Comparison of ENCODE assay signal across 9 cellular contexts in the genomic region with DNA sequence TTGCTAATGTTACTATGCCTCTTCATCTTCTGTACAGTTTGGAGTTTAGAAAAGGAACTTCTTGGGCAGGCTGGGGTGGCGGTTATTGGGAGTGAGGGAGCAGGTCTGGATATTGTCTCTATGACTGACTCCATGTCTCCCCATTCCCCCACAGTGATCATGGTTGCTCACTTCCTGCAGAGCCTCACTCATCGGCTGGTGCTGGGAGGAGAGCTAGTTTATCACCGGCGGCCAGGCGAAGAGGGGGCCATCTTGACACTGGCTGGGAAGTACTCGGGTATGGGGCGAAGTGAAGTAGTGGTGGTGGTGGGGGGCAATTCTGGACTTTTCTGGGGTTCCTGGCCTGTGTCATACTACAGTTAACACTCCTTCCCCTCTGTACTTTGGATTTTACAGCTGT. TPM values are rescaled to one million over a fixed set of nuclear protein-coding genes. Genes with fewer than 3 reads are reported as not detected.
A peak's percentile ranks its signal among the peaks of the same experiment; 100 is the strongest.
DNase-seq lines count a peak whose midpoint lies in the region; ATAC-seq, FAIRE-seq and TF ChIP-seq lines count a peak whose summit lies in the region.
"Had no signal": no experiment of that assay in that cellular context is flagged by ENCODE, and none has a peak within 500 bp of the region (broad histone marks: within the 10 kb centered on the region; RNA-seq: fewer than 3 reads in every experiment).

No MANE protein-coding gene starts in this region.

- intact Hi-C loops in GM12878 (cut with micrococcal nuclease; ENCODE audit: unreplicated experiment): loop anchor here (5.0 kb wide), 1 partner anchor 79 kb away; the partner anchor contains the start of gene MPZ

- TF ChIP-seq RAD21 in GM12878 (IDR thresholded peaks at IDR 0.05; ENCODE audit: insufficient read depth, low read depth, low read length): no peak
- no peak for TF ChIP-seq RAD21 in neural cell (conservative IDR thresholded peaks at IDR 0.05)

- no peaks in the 10 kb centered on the region for H3K9me2 ChIP-seq in Karpas-422 (replicated peaks; ENCODE audit: insufficient read depth, low read length)
- no peaks in the 10 kb centered on the region for H3K9me2 ChIP-seq in neural cell (ENCODE audit: insufficient read depth, low read length)

- WGBS in GM12878 (ENCODE audit: insufficient coverage, insufficient replicate concordance, low lambda C conversion rate, missing lambda C conversion rate): 97% methylated on average over 7 of the region's 7 CpGs

- TF ChIP-seq EP300 in GM12878 (IDR thresholded peaks at IDR 0.05; ENCODE audit: borderline replicate concordance in 1 of 2, control insufficient read depth in 1 of 2, low read depth in 2 of 2, low read length in 2 of 2) (no peak), neural cell (conservative IDR thresholded peaks at IDR 0.05; ENCODE audit: poor library complexity, severe bottlenecking) (no peak)

- 0 out of 2 replicates have a peak, but pooled peaks cover 4% of the 10 kb centered on the region for H3K79me2 ChIP-seq in Karpas-422 (ENCODE audit: low read length)
- H3K79me2 ChIP-seq in GM12878 (ENCODE audit: control insufficient read depth, insufficient read depth, low read length): peaks cover 10% of the 10 kb centered on the region
- H3K79me2 ChIP-seq in neural cell (replicated peaks; ENCODE audit: insufficient read depth, low read length): peaks cover 2% of the 10 kb centered on the region
- H3K79me2 ChIP-seq: parathyroid adenoma had no signal

- H2AFZ ChIP-seq in Karpas-422 (ENCODE audit: low read length): no peak overlapping the region
- peak overlapping the region; percentile 93 for H2AFZ ChIP-seq in GM12878 (ENCODE audit: control insufficient read depth, low read depth, low read length)
- H2AFZ ChIP-seq in neural cell (ENCODE audit: low read depth, low read length): no peak overlapping the region
- H2AFZ ChIP-seq: parathyroid adenoma had no signal

- RAD21 ChIA-PET in GM12878 (lab: Charles Lee; ENCODE audit: unreplicated experiment): interaction anchor here (1.2 to 5.0 kb wide), 9 partner anchors 24 to 512 kb away, joined by 3 to 77 read pairs (median 21); partner anchors contain the start of genes NDUFS2 and SDHC

- no peaks in the 10 kb centered on the region for H4K20me1 ChIP-seq in Karpas-422 (ENCODE audit: insufficient read depth, low read depth, low read length)
- H4K20me1 ChIP-seq in GM12878 (ENCODE audit: control insufficient read depth, insufficient read depth): no peaks in the 10 kb centered on the region
- no peaks in the 10 kb centered on the region for H4K20me1 ChIP-seq in neural cell (ENCODE audit: insufficient read depth)

- no peak for FAIRE-seq in GM12878 (lab: Jason Lieb, UNC)

- H3K27ac ChIP-seq in CD8-positive, alpha-beta memory T cell (ENCODE audit: low read depth, low read length): no peak overlapping the region
- H3K27ac ChIP-seq in Karpas-422 (ENCODE audit: low read length) (no peak overlapping the region), GM12878 (ENCODE audit: control insufficient read depth, insufficient read depth) (no peak overlapping the region), neural cell (ENCODE audit: low read length) (no peak overlapping the region)
- H3K27ac ChIP-seq: parathyroid adenoma had no signal

- TF ChIP-seq POLR2A in GM12878 (IDR thresholded peaks at IDR 0.05; ENCODE audit: low read depth, low read length): no peak

- BruUV-seq in GM12878 (replicated peaks; lab: Mats Ljungman, UMichigan): no TSS peak

- H3K36me3 Mint-ChIP-seq in CD8-positive, alpha-beta memory T cell: peaks cover 0 to 36% (median 3%) of the 10 kb centered on the region in 3 donors

- no peaks in the 10 kb centered on the region for H3F3A ChIP-seq in neural cell (ENCODE audit: insufficient read depth, low read length, poor library complexity, severe bottlenecking)

- peaks cover 26% of the 10 kb centered on the region for H3K4me1 ChIP-seq in CD8-positive, alpha-beta memory T cell (ENCODE audit: insufficient read depth, low read length)
- peaks cover 20% of the 10 kb centered on the region for H3K4me1 ChIP-seq in Karpas-422 (ENCODE audit: low read length)
- peaks cover 19% of the 10 kb centered on the region for H3K4me1 ChIP-seq in GM12878 (ENCODE audit: control insufficient read depth, insufficient read depth, low read length)

- H3K9ac ChIP-seq in Karpas-422 (ENCODE audit: low read length) (no peak overlapping the region), GM12878 (ENCODE audit: control insufficient read depth, insufficient read depth, low read length) (no peak overlapping the region; the same call in 1 of the 2 replicates), neural cell (ENCODE audit: low read length) (no peak overlapping the region)
- H3K9ac ChIP-seq: parathyroid adenoma had no signal

- POLR2A ChIA-PET in CD8-positive, alpha-beta memory T cell (lab: Charles Lee): no interaction called here
- POLR2A ChIA-PET in GM12878 (lab: Charles Lee): interaction anchor here (0.6 to 1.5 kb wide), 2 partner anchors 156 to 202 kb away, joined by 3 read pairs; no protein-coding TSS in a partner anchor

- H3K4me3 Mint-ChIP-seq in CD8-positive, alpha-beta memory T cell: peak overlapping the region in 2 of 7 donors; percentile 41 to 67

- peaks cover 15% of the 10 kb centered on the region for H3K36me3 ChIP-seq in CD8-positive, alpha-beta memory T cell (ENCODE audit: insufficient read depth, low read length)
- peaks cover 12% of the 10 kb centered on the region; the same call in 1 of the 2 replicates for H3K36me3 ChIP-seq in Karpas-422 (ENCODE audit: insufficient read depth, low read length)
- peaks cover 3 to 4% of the 10 kb centered on the region in 2 experiments; a peak in 2 of 4 replicates for H3K36me3 ChIP-seq in GM12878 (ENCODE audit: control insufficient read depth in 2 of 2, insufficient read depth in 2 of 2, low read length in 1 of 2)
- H3K36me3 ChIP-seq in neural cell (ENCODE audit: insufficient read depth, low read length): no peaks in the 10 kb centered on the region

- H3K27me3 Mint-ChIP-seq in CD8-positive, alpha-beta memory T cell: no peaks in the 10 kb centered on the region

- no peak overlapping the region for H3K4me3 ChIP-seq in CD8-positive, alpha-beta memory T cell (ENCODE audit: low read length)
- H3K4me3 ChIP-seq in Karpas-422 (ENCODE audit: low read length): no peak overlapping the region
- H3K4me3 ChIP-seq in GM12878: peak overlapping the region; percentile 83; the same call in 1 of the 2 replicates
- H3K4me3 ChIP-seq in neural cell (ENCODE audit: low read length): peak overlapping the region; percentile 73

- SMC1A ChIA-PET in GM12878 (lab: Charles Lee; ENCODE audit: uncharacterized antibody, unreplicated experiment): interaction anchor here (1.0 to 6.3 kb wide), 10 partner anchors 8 to 154 kb away, joined by 3 to 72 read pairs (median 26); partner anchors contain the start of gene FCER1G

- DNase-seq in CD8-positive, alpha-beta memory T cell: no peak
- DNase-seq in Karpas-422 (no peak), GM12878 (ENCODE audit: low read depth, low spot score) (no peak), AG08396 (ENCODE audit: low spot score) (no peak), left lobe of liver (ENCODE audit: low spot score) (no peak), glomerular visceral epithelial cell (ENCODE audit: extremely low spot score) (no peak)
- no peak for DNase-seq in stimulated activated CD8-positive, alpha-beta memory T cell treated with anti-CD3 and anti-CD28 coated beads, Interleukin-4, amount 100 ng/mL, for 48 hours

- no peaks in the 10 kb centered on the region for H3K27me3 ChIP-seq in CD8-positive, alpha-beta memory T cell (ENCODE audit: insufficient read depth, low read length, poor library complexity, severe bottlenecking)
- H3K27me3 ChIP-seq in Karpas-422 (ENCODE audit: low read length) (no peaks in the 10 kb centered on the region), GM12878 (replicated peaks in 1 of 2; ENCODE audit: control insufficient read depth in 2 of 2, insufficient read depth in 2 of 2, low read length in 1 of 2) (no peaks in the 10 kb centered on the region), neural cell (ENCODE audit: insufficient read depth, low read depth, low read length) (no peaks in the 10 kb centered on the region)

- H3K9me3 ChIP-seq in CD8-positive, alpha-beta memory T cell (ENCODE audit: low read length): no peaks in the 10 kb centered on the region
- H3K9me3 ChIP-seq in Karpas-422 (ENCODE audit: low read length) (no peaks in the 10 kb centered on the region), GM12878 (replicated peaks; ENCODE audit: control insufficient read depth, insufficient read depth, low read length) (no peaks in the 10 kb centered on the region), neural cell (ENCODE audit: low read length) (no peaks in the 10 kb centered on the region)

- H3K9me3 Mint-ChIP-seq in CD8-positive, alpha-beta memory T cell: no peaks in the 10 kb centered on the region

- no peak for ATAC-seq in GM12878
- ATAC-seq in left lobe of liver: no peak

- peaks cover 31 to 32% (median 31%) of the 10 kb centered on the region in 3 donors for H3K4me1 Mint-ChIP-seq in CD8-positive, alpha-beta memory T cell

- H3K4me2 ChIP-seq in Karpas-422 (ENCODE audit: low read depth, low read length, poor library complexity, severe bottlenecking) (peak overlapping the region; percentile 87), GM12878 (ENCODE audit: control insufficient read depth, insufficient read depth) (peak overlapping the region; percentile 95), neural cell (ENCODE audit: low read length) (no peak overlapping the region)

- CTCF ChIA-PET in CD8-positive, alpha-beta memory T cell (lab: Charles Lee): interaction anchor here (1.1 to 10.3 kb wide), 8 partner anchors 11 to 161 kb away, joined by 3 to 197 read pairs (median 33); partner anchors contain the start of genes CFAP126, FCER1G and NDUFS2
- CTCF ChIA-PET in GM12878 (lab: Yijun Ruan, JAX): interaction anchor here (0.7 to 17.1 kb wide), 17 partner anchors 8 to 511 kb away, joined by 3 to 385 read pairs (median 28); partner anchors contain the start of genes CFAP126, FCER1G, NDUFS2 and SDHC

- in situ Hi-C loops in GM12878 (cut with MboI): loop anchor here (5.0 kb wide), 2 partner anchors 64 to 154 kb away; no protein-coding TSS in a partner anchor

- TF ChIP-seq CTCF in GM12878 (IDR thresholded peaks at IDR 0.05 in 2 of 3, conservative IDR thresholded peaks at IDR 0.05 in 1 of 3; ENCODE audit: control insufficient read depth in 2 of 3, extremely low read depth in 1 of 3, insufficient read depth in 1 of 3, low read depth in 3 of 3, low read length in 3 of 3) (no peak), neural cell (IDR thresholded peaks at IDR 0.05; ENCODE audit: poor library complexity, severe bottlenecking) (no peak)

- peak overlapping the region in 7 of 8 donors; percentile 49 to 90 (median 60) for H3K27ac Mint-ChIP-seq in CD8-positive, alpha-beta memory T cell

RNA-seq across cellular contexts. Expression of gene TOMM40L, which starts 2.2 kb away (rescaled TPM):
- 10 to 100 TPM; 24.7 to 26.1 TPM for total RNA-seq in CD8-positive, alpha-beta memory T cell
- 6.9 TPM for polyA plus RNA-seq in CD8-positive, alpha-beta memory T cell
- 9.5 and 12.6 TPM in 2 replicates for total RNA-seq in Karpas-422 (2014; rRNA removed; shearing (Covaris generic); ENCODE audit: low replicate concordance)
- 11.8 and 13.6 TPM in 2 replicates for total RNA-seq in GM12878 (2013; cell fraction: nucleolus; rRNA removed)
- 16.6 and 17.5 TPM in 2 replicates for total RNA-seq in GM12878 (2014; rRNA removed)
- 15.3 and 15.5 TPM in 2 replicates for total RNA-seq in GM12878 (2014; rRNA removed; fragmentation: Illumina TruSeq; extraction: Trizol)
- total RNA-seq in GM12878 (2021): 18.1 and 21.6 TPM in 2 replicates
- polyA plus RNA-seq in GM12878 (2011; ENCODE audit: low read depth): 5.1 TPM
- polyA plus RNA-seq in GM12878 (2011; rRNA removed): 8.3 and 10.6 TPM in 2 replicates
- polyA plus RNA-seq in GM12878 (2011; cell fraction: cytosol; rRNA removed): 11.9 and 15.1 TPM in 2 replicates
- 21.5 and 22.5 TPM in 2 replicates for polyA plus RNA-seq in GM12878 (2011; cell fraction: nucleus; rRNA removed)
- 5.9 and 6.9 TPM in 2 replicates for polyA plus RNA-seq in GM12878 (2012)
- polyA plus RNA-seq in GM12878 (2014; fragmentation: Illumina TruSeq; extraction: Trizol): 16.5 and 18.5 TPM in 2 replicates
- polyA plus RNA-seq in GM12878 (2014; fragmentation: Nextera tagmentation; extraction: Ambion mirVana): 1 to 10 TPM; 5.9 to 10.0 TPM
- polyA plus RNA-seq in GM12878 (2014; rRNA removed): 18.6 and 21.1 TPM in 2 replicates
- polyA plus RNA-seq in GM12878 (2016; fragmentation: Nextera tagmentation; extraction: Ambion mirVana): 10 to 100 TPM; 12.5 to 16.0 TPM
- polyA minus RNA-seq in GM12878 (2011; rRNA and poly(A)+ RNA removed): 20.1 and 26.5 TPM in 2 replicates
- polyA minus RNA-seq in GM12878 (2011; cell fraction: cytosol; rRNA and poly(A)+ RNA removed): 4.8 and 7.1 TPM in 2 replicates
- 11.8 and 26.9 TPM in 2 replicates for polyA minus RNA-seq in GM12878 (2011; cell fraction: nucleus; rRNA and poly(A)+ RNA removed)
- 32.5 and 40.1 TPM in 2 replicates for polyA plus RNA-seq in neural cell
- 37.0 TPM in 2 replicates for polyA minus RNA-seq in neural cell
- total RNA-seq in left lobe of liver: 6.3 TPM

RNA-seq across cellular contexts. Expression of gene APOA2, which starts 4.6 kb away (rescaled TPM):
- total RNA-seq in CD8-positive, alpha-beta memory T cell: not detected
- polyA plus RNA-seq in CD8-positive, alpha-beta memory T cell: not detected
- not detected in 2 replicates for total RNA-seq in Karpas-422 (2014; rRNA removed; shearing (Covaris generic); ENCODE audit: low replicate concordance)
- total RNA-seq in GM12878 (2013; cell fraction: nucleolus; rRNA removed): not detected in 2 replicates
- not detected in 2 replicates for total RNA-seq in GM12878 (2014; rRNA removed)
- total RNA-seq in GM12878 (2014; rRNA removed; fragmentation: Illumina TruSeq; extraction: Trizol): not detected in 2 replicates
- 1.9 and 2.4 TPM in 2 replicates for total RNA-seq in GM12878 (2021)
- not detected for polyA plus RNA-seq in GM12878 (2011; ENCODE audit: low read depth)
- polyA plus RNA-seq in GM12878 (2011; rRNA removed): not detected in 2 replicates
- 0.40 and 20.8 TPM in 2 replicates for polyA plus RNA-seq in GM12878 (2011; cell fraction: cytosol; rRNA removed)
- not detected in 2 replicates for polyA plus RNA-seq in GM12878 (2011; cell fraction: nucleus; rRNA removed)
- polyA plus RNA-seq in GM12878 (2012): not detected in 2 replicates
- polyA plus RNA-seq in GM12878 (2014; fragmentation: Illumina TruSeq; extraction: Trizol): not detected in 2 replicates
- not detected for polyA plus RNA-seq in GM12878 (2014; fragmentation: Nextera tagmentation; extraction: Ambion mirVana)
- not detected in 2 replicates for polyA plus RNA-seq in GM12878 (2014; rRNA removed)
- polyA plus RNA-seq in GM12878 (2016; fragmentation: Nextera tagmentation; extraction: Ambion mirVana): not detected
- polyA minus RNA-seq in GM12878 (2011; rRNA and poly(A)+ RNA removed): not detected in 2 replicates
- polyA minus RNA-seq in GM12878 (2011; cell fraction: cytosol; rRNA and poly(A)+ RNA removed): not detected in 2 replicates
- polyA minus RNA-seq in GM12878 (2011; cell fraction: nucleus; rRNA and poly(A)+ RNA removed): not detected in 2 replicates
- not detected in 2 replicates for polyA plus RNA-seq in neural cell
- not detected in 2 replicates for polyA minus RNA-seq in neural cell
- 4,148 TPM for total RNA-seq in left lobe of liver

RNA-seq across cellular contexts. Expression of gene NR1I3, which starts 10.0 kb away (rescaled TPM):
- not detected for total RNA-seq in CD8-positive, alpha-beta memory T cell
- polyA plus RNA-seq in CD8-positive, alpha-beta memory T cell: not detected
- total RNA-seq in Karpas-422 (2014; rRNA removed; shearing (Covaris generic); ENCODE audit: low replicate concordance): not detected in 2 replicates
- total RNA-seq in GM12878 (2013; cell fraction: nucleolus; rRNA removed): not detected in 2 replicates
- not detected in 2 replicates for total RNA-seq in GM12878 (2014; rRNA removed)
- not detected in 2 replicates for total RNA-seq in GM12878 (2014; rRNA removed; fragmentation: Illumina TruSeq; extraction: Trizol)
- total RNA-seq in GM12878 (2021): not detected in 2 replicates
- not detected for polyA plus RNA-seq in GM12878 (2011; ENCODE audit: low read depth)
- polyA plus RNA-seq in GM12878 (2011; rRNA removed): not detected in 2 replicates
- polyA plus RNA-seq in GM12878 (2011; cell fraction: cytosol; rRNA removed): not detected in 2 replicates
- polyA plus RNA-seq in GM12878 (2011; cell fraction: nucleus; rRNA removed): not detected in 2 replicates
- polyA plus RNA-seq in GM12878 (2012): not detected in 2 replicates
- polyA plus RNA-seq in GM12878 (2014; fragmentation: Illumina TruSeq; extraction: Trizol): not detected in 2 replicates
- polyA plus RNA-seq in GM12878 (2014; fragmentation: Nextera tagmentation; extraction: Ambion mirVana): under 1 TPM in 1 of 2 experiments, not detected in 1; 0.24 TPM
- not detected in 2 replicates for polyA plus RNA-seq in GM12878 (2014; rRNA removed)
- under 1 TPM; 0.13 to 0.52 TPM for polyA plus RNA-seq in GM12878 (2016; fragmentation: Nextera tagmentation; extraction: Ambion mirVana)
- not detected in 2 replicates for polyA minus RNA-seq in GM12878 (2011; rRNA and poly(A)+ RNA removed)
- polyA minus RNA-seq in GM12878 (2011; cell fraction: cytosol; rRNA and poly(A)+ RNA removed): not detected in 2 replicates
- not detected in 2 replicates for polyA minus RNA-seq in GM12878 (2011; cell fraction: nucleus; rRNA and poly(A)+ RNA removed)
- polyA plus RNA-seq in neural cell: not detected in 2 replicates
- polyA minus RNA-seq in neural cell: not detected in 2 replicates
- total RNA-seq in left lobe of liver: 158 TPM

RNA-seq across cellular contexts. Expression of gene FCER1G, which starts 12.9 kb away (rescaled TPM):
- 1 to 10 TPM; 4.1 to 5.1 TPM for total RNA-seq in CD8-positive, alpha-beta memory T cell
- polyA plus RNA-seq in CD8-positive, alpha-beta memory T cell: 19.0 TPM
- total RNA-seq in Karpas-422 (2014; rRNA removed; shearing (Covaris generic); ENCODE audit: low replicate concordance): not detected in 2 replicates
- not detected in 2 replicates for total RNA-seq in GM12878 (2013; cell fraction: nucleolus; rRNA removed)
- total RNA-seq in GM12878 (2014; rRNA removed) (0.45 TPM in 1 of 2 replicates, not detected in the other), GM12878 (2014; rRNA removed; fragmentation: Illumina TruSeq; extraction: Trizol) (0.40 and 0.92 TPM in 2 replicates), GM12878 (2021) (0.56 and 1.2 TPM in 2 replicates), left lobe of liver (13.4 TPM)
- 3.2 TPM for polyA plus RNA-seq in GM12878 (2011; ENCODE audit: low read depth)
- polyA plus RNA-seq in GM12878 (2011; rRNA removed) (1.1 and 1.4 TPM in 2 replicates), GM12878 (2014; fragmentation: Illumina TruSeq; extraction: Trizol) (1.5 and 1.6 TPM in 2 replicates), GM12878 (2014; fragmentation: Nextera tagmentation; extraction: Ambion mirVana) (1 to 10 TPM; 1.1 to 1.3 TPM), GM12878 (2014; rRNA removed) (0.88 and 1.9 TPM in 2 replicates), GM12878 (2016; fragmentation: Nextera tagmentation; extraction: Ambion mirVana) (under 1 TPM; 0.48 to 0.71 TPM), neural cell (3.5 TPM in 1 of 2 replicates, not detected in the other)
- polyA plus RNA-seq in GM12878 (2011; cell fraction: cytosol; rRNA removed): 1.1 and 1.2 TPM in 2 replicates
- polyA plus RNA-seq in GM12878 (2011; cell fraction: nucleus; rRNA removed): 1.3 and 1.5 TPM in 2 replicates
- polyA plus RNA-seq in GM12878 (2012): 2.5 and 2.9 TPM in 2 replicates
- polyA minus RNA-seq in GM12878 (2011; rRNA and poly(A)+ RNA removed): 0.66 and 0.93 TPM in 2 replicates
- polyA minus RNA-seq in GM12878 (2011; cell fraction: cytosol; rRNA and poly(A)+ RNA removed): not detected in 2 replicates
- polyA minus RNA-seq in GM12878 (2011; cell fraction: nucleus; rRNA and poly(A)+ RNA removed): not detected in 2 replicates
- polyA minus RNA-seq in neural cell: not detected in 2 replicates

RNA-seq across cellular contexts. Expression of gene NDUFS2, which starts 25.9 kb away (rescaled TPM):
- total RNA-seq in CD8-positive, alpha-beta memory T cell: 10 to 100 TPM; 93.5 to 97.1 TPM
- polyA plus RNA-seq in CD8-positive, alpha-beta memory T cell: 82.1 TPM
- 134 and 167 TPM in 2 replicates for total RNA-seq in Karpas-422 (2014; rRNA removed; shearing (Covaris generic); ENCODE audit: low replicate concordance)
- 61.8 and 68.8 TPM in 2 replicates for total RNA-seq in GM12878 (2013; cell fraction: nucleolus; rRNA removed)
- total RNA-seq in GM12878 (2014; rRNA removed) (160 and 182 TPM in 2 replicates), GM12878 (2014; rRNA removed; fragmentation: Illumina TruSeq; extraction: Trizol) (135 and 136 TPM in 2 replicates), GM12878 (2021) (78.7 and 79.9 TPM in 2 replicates), left lobe of liver (106 TPM)
- polyA plus RNA-seq in GM12878 (2011; ENCODE audit: low read depth): 73.6 TPM
- polyA plus RNA-seq in GM12878 (2011; rRNA removed) (154 and 186 TPM in 2 replicates), GM12878 (2014; fragmentation: Illumina TruSeq; extraction: Trizol) (135 and 147 TPM in 2 replicates), GM12878 (2014; fragmentation: Nextera tagmentation; extraction: Ambion mirVana) (10 to 100 TPM; 66.5 to 93.9 TPM), GM12878 (2014; rRNA removed) (186 and 190 TPM in 2 replicates), GM12878 (2016; fragmentation: Nextera tagmentation; extraction: Ambion mirVana) (100 to 1,000 TPM; 203 to 215 TPM), neural cell (166 and 197 TPM in 2 replicates)
- polyA plus RNA-seq in GM12878 (2011; cell fraction: cytosol; rRNA removed): 161 and 199 TPM in 2 replicates
- polyA plus RNA-seq in GM12878 (2011; cell fraction: nucleus; rRNA removed): 138 and 144 TPM in 2 replicates
- polyA plus RNA-seq in GM12878 (2012): 106 and 107 TPM in 2 replicates
- 145 and 211 TPM in 2 replicates for polyA minus RNA-seq in GM12878 (2011; rRNA and poly(A)+ RNA removed)
- 48.6 and 58.0 TPM in 2 replicates for polyA minus RNA-seq in GM12878 (2011; cell fraction: cytosol; rRNA and poly(A)+ RNA removed)
- 58.3 and 81.3 TPM in 2 replicates for polyA minus RNA-seq in GM12878 (2011; cell fraction: nucleus; rRNA and poly(A)+ RNA removed)
- polyA minus RNA-seq in neural cell: 122 and 123 TPM in 2 replicates

Comparison
In these comparisons a context has a peak if more than half of its experiments do, and no peak if none do; other contexts are left out.
1. H3K4me3 ChIP-seq: peak in GM12878 (single experiment) and neural cell (single experiment); none in CD8-positive, alpha-beta memory T cell (single experiment) and Karpas-422 (single experiment).
2. RNA of gene APOA2, which starts 4.6 kb away (total RNA-seq): 4,148 TPM in left lobe of liver (single experiment); not detected in CD8-positive, alpha-beta memory T cell, not detected in Karpas-422 and 1.9 to 2.4 TPM in GM12878; every median in the first group is over 1,000 times any median in the second.
3. RNA of gene NR1I3, which starts 10.0 kb away (total RNA-seq): 158 TPM in left lobe of liver (single experiment); not detected in CD8-positive, alpha-beta memory T cell, not detected in Karpas-422 and not detected in GM12878; every median in the first group is over 100 times any median in the second.